8 cellular contexts compared by ENCODE assay signal in genomic region chr12:69052613-69053408, GRCh38.
DNase-seq lines count a peak whose midpoint lies in the region; FAIRE-seq and TF ChIP-seq lines count a peak whose summit lies in the region.

No MANE protein-coding gene starts in this region.

- peak; percentile 67 for DNase-seq in GM04504 (ENCODE audit: low read depth)
- DNase-seq in NAMALWA (ENCODE audit: low spot score), result peak; percentile 37
- DNase-seq in bronchial epithelial cell (ENCODE audit: low read depth), result peak; percentile 75
- peak; percentile 99 for DNase-seq in renal cortical epithelial cell (ENCODE audit: low read depth)
- DNase-seq in NCI-H69 (lab: John Stamatoyannopoulos, UW), result no peak
- DNase-seq in SHP77 (lab: John Stamatoyannopoulos, UW), result no peak
- DNase-seq in germinal center (ENCODE audit: low spot score), result no peak
- DNase-seq in MV-4-11 (lab: John Stamatoyannopoulos, UW), result no peak

- H3K4me3 ChIP-seq in bronchial epithelial cell (ENCODE audit: low read depth, low read length), result no peak overlapping the region

- H3K27me3 ChIP-seq in bronchial epithelial cell (ENCODE audit: control insufficient read depth, insufficient read depth, low read length), result no peaks in the 10 kb centered on the region

- no peak for FAIRE-seq in bronchial epithelial cell (lab: Jason Lieb, UNC)

- no peaks in the 10 kb centered on the region for H3K36me3 ChIP-seq in bronchial epithelial cell (ENCODE audit: control insufficient read depth, insufficient read depth, low read length)

- TF ChIP-seq CTCF in bronchial epithelial cell (IDR thresholded peaks at IDR 0.05; ENCODE audit: insufficient read depth, low read length, severe bottlenecking), result no peak

Comparison
In these comparisons a context has a peak if more than half of its experiments do, and no peak if none do; other contexts are left out.
1. DNase-seq: peak in GM04504 (single experiment), NAMALWA (single experiment), bronchial epithelial cell (single experiment) and renal cortical epithelial cell (single experiment); none in NCI-H69 (single experiment), SHP77 (0 of 2), germinal center (single experiment) and MV-4-11 (single experiment).